ENCODE assay signal across 8 cellular contexts in the genomic region with DNA sequence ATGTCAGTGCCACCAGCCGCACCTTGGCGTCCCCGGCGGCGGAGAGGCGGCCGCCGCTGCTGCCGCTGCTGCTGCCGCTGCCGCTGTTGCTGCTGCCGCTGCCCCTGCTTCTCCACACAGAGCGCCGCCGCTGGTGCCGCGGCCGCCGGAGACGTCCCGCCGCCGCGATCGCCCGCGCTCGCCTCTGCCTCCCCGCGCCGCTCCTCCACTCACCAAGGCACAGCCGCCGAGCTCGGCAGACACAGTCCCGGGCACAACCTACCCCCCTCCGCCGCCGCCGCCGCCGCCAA. TPM values are rescaled to one million over a fixed set of nuclear protein-coding genes. Genes with fewer than 3 reads are reported as not detected.
DNase-seq lines count a peak whose midpoint lies in the region; ATAC-seq and TF ChIP-seq lines count a peak whose summit lies in the region.

A gene (minus strand): TSS at position 260 of the 290 bp plus-strand sequence.

- H3K9ac ChIP-seq in ES-I3 (ENCODE audit: low read depth, low read length), result peak within 1 kb of the TSS; percentile 89
- H3K9ac ChIP-seq in GM23248, result peak within 1 kb of the TSS; percentile 84

- no peaks in the 10 kb centered on the region for H3K9me2 ChIP-seq in GM23248 (ENCODE audit: insufficient read depth)

- peaks cover 38% of the 10 kb centered on the region for H3K79me2 ChIP-seq in GM23248 (ENCODE audit: insufficient read depth)

- H3K27me3 ChIP-seq in GM23248 (replicated peaks; ENCODE audit: insufficient read depth), result no peaks in the 10 kb centered on the region
- H3K27me3 ChIP-seq in Panc1 (ENCODE audit: control insufficient read depth, insufficient read depth, low read length), result no peaks in the 10 kb centered on the region
- peaks cover 5% of the 10 kb centered on the region for H3K27me3 ChIP-seq in neuron (ENCODE audit: insufficient read depth, low read length)

- H3K4me1 ChIP-seq in ES-I3 (ENCODE audit: insufficient read depth, low read length) (0 out of 2 replicates have a peak, but pooled peaks cover 4% of the 10 kb centered on the region), GM23248 (ENCODE audit: insufficient read depth) (peaks cover 20% of the 10 kb centered on the region), Panc1 (ENCODE audit: control insufficient read depth, insufficient read depth, low read length) (peaks cover 14% of the 10 kb centered on the region), neuron (ENCODE audit: insufficient read depth, low read length) (peaks cover 15% of the 10 kb centered on the region)

- H3K36me3 ChIP-seq in ES-I3 (ENCODE audit: insufficient read depth, low read length) (no peaks in the 10 kb centered on the region), GM23248 (ENCODE audit: low read depth) (no peaks in the 10 kb centered on the region), Panc1 (ENCODE audit: control insufficient read depth, insufficient read depth, low read length) (no peaks in the 10 kb centered on the region; the same call in 1 of the 2 replicates), neuron (ENCODE audit: insufficient read depth, low read length) (no peaks in the 10 kb centered on the region)

- in situ Hi-C loops in GM23248 (cut with MboI), result no loop called here
- in situ Hi-C loops in Panc1 (cut with HindIII; ENCODE audit: low pct_unique_long_range_greater_than_20kb, low sequenced_read_pairs), result no loop called here

- peaks cover 19% of the 10 kb centered on the region for H3F3A ChIP-seq in GM23248 (ENCODE audit: insufficient read depth)

- POLR2A ChIA-PET in Panc1 (lab: Charles Lee), result no interaction called here

- H3K9me3 ChIP-seq in ES-I3 (ENCODE audit: control insufficient read depth, insufficient read depth, low read length) (no peaks in the 10 kb centered on the region), GM23248 (ENCODE audit: low read depth) (no peaks in the 10 kb centered on the region), Panc1 (ENCODE audit: control insufficient read depth, insufficient read depth, low read depth, low read length) (no peaks in the 10 kb centered on the region), neuron (ENCODE audit: low read length) (no peaks in the 10 kb centered on the region)

- peak within 1 kb of the TSS; percentile 96 for H3K4me3 ChIP-seq in GM23248
- H3K4me3 ChIP-seq in Panc1 (ENCODE audit: low read depth in 2 of 2, low read length in 2 of 2), result peak within 1 kb of the TSS; percentile 72 to 82
- peak within 1 kb of the TSS; percentile 93 for H3K4me3 ChIP-seq in neuron (ENCODE audit: low read length)

- 0 to 8% methylated on average over 2 to 41 of the region's 41 CpGs for WGBS in GM23248 (ENCODE audit: low coverage in 1 of 2, low lambda C conversion rate in 2 of 2, missing lambda C conversion rate in 2 of 2), 2 experiments

- H3K4me2 ChIP-seq in GM23248 (ENCODE audit: unreplicated experiment), result peak within 1 kb of the TSS; percentile 95

- DNase-seq in GM23248, result no peak
- no peak for DNase-seq in Panc1 (ENCODE audit: low read depth, low spot score)
- no peak for DNase-seq in SIG-M5 (lab: John Stamatoyannopoulos, UW)
- DNase-seq in GDM1 (lab: John Stamatoyannopoulos, UW), result no peak
- DNase-seq in amniotic stem cell (lab: John Stamatoyannopoulos, UW), result no peak

- no peak for TF ChIP-seq CTCF in Panc1 (IDR thresholded peaks at IDR 0.05)

- peak within 1 kb of the TSS; percentile 92 for H2AFZ ChIP-seq in GM23248
- H2AFZ ChIP-seq in neuron (ENCODE audit: low read depth, low read length), result peak within 1 kb of the TSS; percentile 99

- no TSS peak for BruUV-seq in Panc1 (replicated peaks; lab: Mats Ljungman, UMichigan)

- intact Hi-C loops in Panc1 (cut with micrococcal nuclease; ENCODE audit: unreplicated experiment), result loop anchor here (5.0 kb wide), 1 partner anchor 160 kb away; no protein-coding TSS in a partner anchor

- no peaks in the 10 kb centered on the region for H4K20me1 ChIP-seq in GM23248 (ENCODE audit: insufficient read depth)

- H3K27ac ChIP-seq in GM23248 (peak within 1 kb of the TSS; percentile 83), Panc1 (ENCODE audit: low read length) (peak within 1 kb of the TSS; percentile 69)

- CTCF ChIA-PET in Panc1 (lab: Charles Lee), result no interaction called here

- ATAC-seq in Panc1 (peak; percentile 33), esophagus mucosa (no peak)

RNA-seq across cellular contexts. Expression of the gene that starts here (rescaled TPM):
- total RNA-seq in GM23248 (2014; rRNA removed; shearing (Covaris generic)), result 42.3 and 57.0 TPM in 2 replicates
- 40.9 and 42.8 TPM in 2 replicates for polyA plus RNA-seq in GM23248 (2016; fragmentation: Nextera tagmentation; extraction: Ambion mirVana)
- total RNA-seq in Panc1 (2021; ENCODE audit: unreplicated experiment) (31.0 TPM), esophagus mucosa (18.5 TPM)
- 23.1 TPM for polyA plus RNA-seq in Panc1 (2012; ENCODE audit: insufficient read length)
